20 cellular contexts compared by ENCODE assay signal in the genomic region with DNA sequence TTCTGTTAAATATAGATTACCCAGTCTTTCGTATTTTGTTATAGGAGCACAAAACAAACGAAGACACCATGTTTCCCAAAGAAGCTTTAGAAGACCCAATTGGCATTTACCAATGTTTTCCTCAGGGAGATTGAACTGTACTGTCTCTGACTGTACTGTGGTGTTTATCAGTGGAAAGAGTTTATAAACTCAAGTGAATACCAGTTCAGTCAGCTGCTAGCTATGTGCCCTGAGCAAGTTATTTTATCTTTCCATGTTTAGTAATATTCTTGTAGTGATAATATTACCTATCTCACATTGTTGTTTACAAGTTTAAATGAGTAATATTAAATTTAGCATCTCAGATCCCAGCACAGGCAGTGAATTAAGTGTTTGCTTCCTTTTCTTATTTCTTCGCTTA.
"Had no signal": no experiment of that assay in that cellular context is flagged by ENCODE, and none has a peak within 500 bp of the region (broad histone marks: within the 10 kb centered on the region; RNA-seq: fewer than 3 reads in every experiment).

No MANE protein-coding gene starts in this region.

- H3K27ac ChIP-seq: colonic mucosa, heart left ventricle, neural progenitor cell, pancreas, suprapubic skin, thyroid gland had no signal

- H3K36me3 ChIP-seq: colonic mucosa, heart left ventricle, neural progenitor cell, pancreas, suprapubic skin, thyroid gland had no signal

- H3K9me3 ChIP-seq: colonic mucosa, heart left ventricle, mucosa of descending colon, pancreas, suprapubic skin, thyroid gland had no signal

- H3K4me2 ChIP-seq: neural progenitor cell, smooth muscle cell had no signal

- H3K4me3 ChIP-seq: colonic mucosa, heart left ventricle, mucosa of descending colon, neural progenitor cell, pancreas, smooth muscle cell, suprapubic skin, thyroid gland had no signal

- DNase-seq: cerebellar nuclear complex; colonic mucosa; effector CD4-positive, alpha-beta T cell; endodermal cell; erythroblast; heart left ventricle; hippocampal formation; kidney glomerular epithelial cell; mammary epithelial cell; mucosa of descending colon; occipital lobe; pancreas; right cardiac atrium; stimulated activated CD4-positive, alpha-beta T cell treated with anti-CD3 and anti-CD28 coated beads, Interleukin-2, amount 100 ng/mL, for 48 hours; stimulated activated naive CD8-positive, alpha-beta T cell treated with anti-CD3 and anti-CD28 coated beads, Interleukin-15, Interleukin-2, amounts not matched to agents 100 U/mL and 50 U/mL, for 24 hours; thyroid gland had no signal

- H2AFZ ChIP-seq: neural progenitor cell had no signal

- H3K4me1 ChIP-seq: colonic mucosa, heart left ventricle, neural progenitor cell, pancreas, suprapubic skin, thyroid gland had no signal

- ATAC-seq: heart left ventricle; mucosa of descending colon; natural killer cell treated with Interleukin-12 subunit alpha and Interleukin-12 subunit beta and Interleukin-15 and Interleukin-18, amount 100 ng/mL, for 72 hours; pancreas; right cardiac atrium; stimulated activated naive CD8-positive, alpha-beta T cell treated with anti-CD3 and anti-CD28 coated beads, Interleukin-15, Interleukin-2, amounts not matched to agents 100 U/mL and 50 U/mL, for 24 hours had no signal

- H3K27me3 ChIP-seq: colonic mucosa, heart left ventricle, neural progenitor cell, pancreas, suprapubic skin, thyroid gland had no signal

- H3K9ac ChIP-seq: neural progenitor cell had no signal
